Comparison of ENCODE assay signal across 21 cellular contexts in the genomic region with DNA sequence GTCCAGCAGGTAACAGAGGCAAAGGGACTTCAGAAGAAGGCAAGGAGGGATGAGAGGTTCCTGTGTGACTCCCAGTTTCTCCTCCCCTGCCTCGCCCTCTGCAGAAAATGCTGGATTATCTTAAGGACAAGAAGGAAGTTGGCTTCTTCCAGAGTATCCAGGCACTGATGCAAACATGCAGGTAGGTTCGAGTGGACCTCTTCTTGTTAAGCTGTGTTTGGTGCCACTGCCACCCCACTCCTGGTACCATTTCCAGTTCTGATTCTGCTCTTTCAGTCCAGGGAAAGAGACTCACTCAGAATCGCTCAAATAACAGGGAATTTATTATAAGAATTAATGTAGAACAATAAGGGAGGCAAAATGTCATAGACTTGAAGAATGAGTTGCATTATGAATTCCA.
DNase-seq lines count a peak whose midpoint lies in the region; ATAC-seq, FAIRE-seq and TF ChIP-seq lines count a peak whose summit lies in the region.
"Had no signal": no experiment of that assay in that cellular context is flagged by ENCODE, and none has a peak within 500 bp of the region (broad histone marks: within the 10 kb centered on the region; RNA-seq: fewer than 3 reads in every experiment).

No MANE protein-coding gene starts in this region.

- H3K9me3 ChIP-seq in K562 (replicated peaks; ENCODE audit: control insufficient read depth, insufficient read depth, low read depth, low read length) (peaks cover 15% of the 10 kb centered on the region; the same call in 1 of the 2 replicates), WERI-Rb-1 (ENCODE audit: severe bottlenecking) (peaks cover 10% of the 10 kb centered on the region)

- no peak overlapping the region for H3K23ac ChIP-seq in mesendoderm (ENCODE audit: low read length)

- TF ChIP-seq EP300 in K562 (IDR thresholded peaks at IDR 0.05; ENCODE audit: low read length) = no peak

- H3K79me2 ChIP-seq in K562 (ENCODE audit: control insufficient read depth, insufficient read depth, low read length) (no peaks in the 10 kb centered on the region), mesendoderm (ENCODE audit: control insufficient read depth, insufficient read depth, low read length) (no peaks in the 10 kb centered on the region)

- no peak overlapping the region for H2BK5ac ChIP-seq in mesendoderm (ENCODE audit: low read length)

- no peak overlapping the region for H2BK120ac ChIP-seq in mesendoderm (ENCODE audit: low read depth, low read length)

- H3K27ac ChIP-seq in K562 (ENCODE audit: extremely low read depth, low read depth, low read length) (no peak overlapping the region), mesendoderm (ENCODE audit: low read depth, low read length) (no peak overlapping the region), brain microvascular endothelial cell (no peak overlapping the region), WERI-Rb-1 (no peak overlapping the region)
- H3K27ac ChIP-seq: 22Rv1, A549, BLaER1, GM23248 had no signal

- peaks cover 30% of the 10 kb centered on the region for H3K36me3 Mint-ChIP-seq in activated CD4-positive, alpha-beta T cell treated with anti-CD3 and anti-CD28 coated beads, Interleukin-2, amount 10 ng/mL, durations not matched to agents 7 days and 5 days (ENCODE audit: low read depth)
- H3K36me3 Mint-ChIP-seq in stimulated activated memory B cell treated with anti-CD40 and anti-IgM and Interleukin-4, amounts not matched to agents 10 μg/mL and 1 μg/mL and 100 μg/mL, for 72 hours = peaks cover 11% of the 10 kb centered on the region
- H3K36me3 Mint-ChIP-seq: CD14-positive monocyte had no signal

- no peak overlapping the region for H3K9ac ChIP-seq in K562 (ENCODE audit: insufficient read depth in 1 of 2, low read depth in 2 of 2, low read length in 2 of 2)
- no peak overlapping the region for H3K9ac ChIP-seq in mesendoderm (ENCODE audit: low read length)
- H3K9ac ChIP-seq: BLaER1, GM23248 had no signal

- H2AFZ ChIP-seq in K562 (ENCODE audit: low read depth, low read length) = no peak overlapping the region
- H2AFZ ChIP-seq: GM23248 had no signal

- H3K27me3 ChIP-seq in K562 (ENCODE audit: control insufficient read depth in 2 of 2, insufficient read depth in 2 of 2, low read length in 2 of 2) = no peaks in the 10 kb centered on the region
- H3K27me3 ChIP-seq in mesendoderm (ENCODE audit: insufficient read depth, low read length, poor library complexity) = no peaks in the 10 kb centered on the region
- no peaks in the 10 kb centered on the region for H3K27me3 ChIP-seq in brain microvascular endothelial cell (replicated peaks)
- H3K27me3 ChIP-seq in WERI-Rb-1 (ENCODE audit: insufficient read depth, low read depth, severe bottlenecking) = no peaks in the 10 kb centered on the region
- H3K27me3 ChIP-seq: BLaER1 had no signal

- no peaks in the 10 kb centered on the region for H4K20me1 ChIP-seq in K562 (replicated peaks; ENCODE audit: control insufficient read depth, insufficient read depth, low read length)
- H4K20me1 ChIP-seq: BLaER1 had no signal

- H3K36me3 ChIP-seq in K562 (ENCODE audit: control insufficient read depth, insufficient read depth, low read length) (no peaks in the 10 kb centered on the region), mesendoderm (ENCODE audit: control insufficient read depth, insufficient read depth, low read length) (no peaks in the 10 kb centered on the region), brain microvascular endothelial cell (replicated peaks) (no peaks in the 10 kb centered on the region), WERI-Rb-1 (no peaks in the 10 kb centered on the region)
- H3K36me3 ChIP-seq: BLaER1, HAP-1 had no signal

- DNase-seq in activated CD4-positive, alpha-beta T cell treated with anti-CD3 and anti-CD28 coated beads, Interleukin-2, amount 10 ng/mL, durations not matched to agents 7 days and 5 days = no peak
- DNase-seq in activated CD4-positive, alpha-beta T cell treated with anti-CD3 and anti-CD28 coated beads for 1 hour = no peak
- no peak for DNase-seq in K562 (ENCODE audit: extremely low read depth in 1 of 4, low spot score in 3 of 4)
- DNase-seq in mesendoderm = no peak
- no peak for DNase-seq in brain microvascular endothelial cell
- DNase-seq in WERI-Rb-1 = no peak
- DNase-seq: AML-193; CD4-positive, alpha-beta memory T cell; DMS79 treated with DMSO at 0.1 percent for 48 hours; GF-D8; GM23248; HFFc6 had no signal

- H3K79me1 ChIP-seq in mesendoderm (ENCODE audit: low read length) = no peaks in the 10 kb centered on the region

- no peak overlapping the region for H4K8ac ChIP-seq in mesendoderm (ENCODE audit: low read depth, low read length)

- intact Hi-C loops in K562 (cut with micrococcal nuclease) = no loop called here

- H3K4me1 ChIP-seq in K562 (replicated peaks in 1 of 2; ENCODE audit: control insufficient read depth in 2 of 2, insufficient read depth in 2 of 2, low read length in 2 of 2) = peaks cover 0 to 3% of the 10 kb centered on the region in 2 experiments; a peak in 2 of 5 replicates
- H3K4me1 ChIP-seq in mesendoderm (ENCODE audit: control insufficient read depth, low read depth, low read length) = no peaks in the 10 kb centered on the region
- H3K4me1 ChIP-seq: A549 had no signal

- no TSS peak for BruUV-seq in K562 (replicated peaks; lab: Mats Ljungman, UMichigan)

- H3K9me3 Mint-ChIP-seq in activated CD4-positive, alpha-beta T cell treated with anti-CD3 and anti-CD28 coated beads, Interleukin-2, amount 10 ng/mL, durations not matched to agents 7 days and 5 days = peaks cover 26% of the 10 kb centered on the region
- H3K9me3 Mint-ChIP-seq in stimulated activated memory B cell treated with anti-CD40 and anti-IgM and Interleukin-4, amounts not matched to agents 10 μg/mL and 1 μg/mL and 100 μg/mL, for 72 hours = peaks cover 12% of the 10 kb centered on the region

- WGBS in K562 (ENCODE audit: insufficient coverage, low coverage, missing lambda C conversion rate) = 5% methylated on average over 3 of the region's 3 CpGs
- no CpG with 5 or more reads among the region's 3 CpGs for WGBS in mesendoderm (ENCODE audit: extremely low coverage, insufficient coverage, low lambda C conversion rate)

- no peak overlapping the region for H3K18ac ChIP-seq in mesendoderm (ENCODE audit: low read length)

- H2AK5ac ChIP-seq in mesendoderm (ENCODE audit: low read length) = no peak overlapping the region

- TF ChIP-seq CTCF in K562 (IDR thresholded peaks at IDR 0.05 in 2 of 3, conservative IDR thresholded peaks at IDR 0.05 in 1 of 3; ENCODE audit: insufficient read depth in 2 of 3, low read depth in 1 of 3, low read length in 3 of 3) (no peak), brain microvascular endothelial cell (IDR thresholded peaks at IDR 0.05; ENCODE audit: low read depth, low read length, missing control alignments) (no peak), WERI-Rb-1 (IDR thresholded peaks at IDR 0.05; ENCODE audit: low read depth, low read length) (no peak)

- no peak overlapping the region for H2BK15ac ChIP-seq in mesendoderm (replicated peaks; ENCODE audit: low read depth)

- H3K4me2 ChIP-seq in K562 (ENCODE audit: insufficient read depth, low read length) (no peak overlapping the region), mesendoderm (ENCODE audit: low read length) (no peak overlapping the region)
- H3K4me2 ChIP-seq: A549, BLaER1 had no signal

- ATAC-seq in K562 (no peak), HG02938 (IDR thresholded peaks at IDR 0.05; ENCODE audit: unreplicated experiment) (no peak)
- no peak for ATAC-seq in stimulated activated memory B cell treated with anti-CD40 and anti-IgM and Interleukin-4, amounts not matched to agents 10 μg/mL and 1 μg/mL and 100 μg/mL, for 72 hours
- ATAC-seq: A549, HepG2 had no signal

- TF ChIP-seq POLR2A in K562 (conservative IDR thresholded peaks at IDR 0.05) = no peak

- in situ Hi-C loops in K562 (cut with MboI) (no loop called here), brain microvascular endothelial cell (cut with HindIII; ENCODE audit: low pct_ligation_motif_present, low sequenced_read_pairs) (no loop called here)

- peak overlapping the region; percentile 5 for H3K27ac Mint-ChIP-seq in activated CD4-positive, alpha-beta T cell treated with anti-CD3 and anti-CD28 coated beads, Interleukin-2, amount 10 ng/mL, durations not matched to agents 7 days and 5 days
- peak overlapping the region; percentile 7 for H3K27ac Mint-ChIP-seq in stimulated activated memory B cell treated with anti-CD40 and anti-IgM and Interleukin-4, amounts not matched to agents 10 μg/mL and 1 μg/mL and 100 μg/mL, for 72 hours
- H3K27ac Mint-ChIP-seq: HFFc6, IgD-negative memory B cell had no signal

- no peak overlapping the region for H3K4me3 ChIP-seq in K562
- peak overlapping the region; percentile 2 for H3K4me3 ChIP-seq in mesendoderm (ENCODE audit: low read length)
- no peak overlapping the region for H3K4me3 ChIP-seq in brain microvascular endothelial cell (ENCODE audit: low read depth, low read length)
- H3K4me3 ChIP-seq in WERI-Rb-1 (ENCODE audit: low read depth, low read length) = no peak overlapping the region
- H3K4me3 ChIP-seq: A549, BLaER1, GM23248, HAP-1 had no signal

- FAIRE-seq in K562 (lab: Jason Lieb, UNC) = no peak
- FAIRE-seq: A549, HepG2 had no signal

- CTCF ChIA-PET in activated CD4-positive, alpha-beta T cell treated with anti-CD3 and anti-CD28 coated beads, Interleukin-2, amount 10 ng/mL, durations not matched to agents 7 days and 5 days (lab: Charles Lee) = no interaction called here
- CTCF ChIA-PET in K562 (lab: Yijun Ruan, JAX; ENCODE audit: low intra/inter-chr PET ratio) = no interaction called here

- TF ChIP-seq RAD21 in K562 (CRISPR knock-in tag; conservative IDR thresholded peaks at IDR 0.05 in 1 of 2, IDR thresholded peaks at IDR 0.05 in 1 of 2) = no peak

- H3K9me1 ChIP-seq in K562 (ENCODE audit: control insufficient read depth, insufficient read depth, low read length) = no peaks in the 10 kb centered on the region

- H3K4me1 Mint-ChIP-seq in activated CD4-positive, alpha-beta T cell treated with anti-CD3 and anti-CD28 coated beads, Interleukin-2, amount 10 ng/mL, durations not matched to agents 7 days and 5 days = peaks cover 36% of the 10 kb centered on the region
- peaks cover 19% of the 10 kb centered on the region for H3K4me1 Mint-ChIP-seq in stimulated activated memory B cell treated with anti-CD40 and anti-IgM and Interleukin-4, amounts not matched to agents 10 μg/mL and 1 μg/mL and 100 μg/mL, for 72 hours

- no peak overlapping the region for H3K56ac ChIP-seq in mesendoderm (ENCODE audit: low read length)

- POLR2A ChIA-PET in activated CD4-positive, alpha-beta T cell treated with anti-CD3 and anti-CD28 coated beads, Interleukin-2, amount 10 ng/mL, durations not matched to agents 7 days and 5 days (lab: Charles Lee) = no interaction called here
- POLR2A ChIA-PET in K562 (lab: Yijun Ruan, JAX) = interaction anchor here (0.6 to 1.8 kb wide), 3 partner anchors 9 to 278 kb away, joined by 3 to 8 read pairs (median 3); partner anchors contain the start of gene LGALS4

- H3K4ac ChIP-seq in mesendoderm (ENCODE audit: low read depth, low read length) = no peak overlapping the region

- no peak overlapping the region for H3K4me3 Mint-ChIP-seq in activated CD4-positive, alpha-beta T cell treated with anti-CD3 and anti-CD28 coated beads, Interleukin-2, amount 10 ng/mL, durations not matched to agents 7 days and 5 days
- H3K4me3 Mint-ChIP-seq in stimulated activated memory B cell treated with anti-CD40 and anti-IgM and Interleukin-4, amounts not matched to agents 10 μg/mL and 1 μg/mL and 100 μg/mL, for 72 hours = no peak overlapping the region
- H3K4me3 Mint-ChIP-seq: HFFc6 had no signal

- peaks cover 2% of the 10 kb centered on the region for H3K27me3 Mint-ChIP-seq in activated CD4-positive, alpha-beta T cell treated with anti-CD3 and anti-CD28 coated beads, Interleukin-2, amount 10 ng/mL, durations not matched to agents 7 days and 5 days
- H3K27me3 Mint-ChIP-seq in stimulated activated memory B cell treated with anti-CD40 and anti-IgM and Interleukin-4, amounts not matched to agents 10 μg/mL and 1 μg/mL and 100 μg/mL, for 72 hours = peaks cover 45% of the 10 kb centered on the region
- H3K27me3 Mint-ChIP-seq: CD4-positive, alpha-beta memory T cell had no signal

- no peak overlapping the region for H4K5ac ChIP-seq in mesendoderm (ENCODE audit: low read length)
